8 cellular contexts compared by ENCODE assay signal in the genomic region with DNA sequence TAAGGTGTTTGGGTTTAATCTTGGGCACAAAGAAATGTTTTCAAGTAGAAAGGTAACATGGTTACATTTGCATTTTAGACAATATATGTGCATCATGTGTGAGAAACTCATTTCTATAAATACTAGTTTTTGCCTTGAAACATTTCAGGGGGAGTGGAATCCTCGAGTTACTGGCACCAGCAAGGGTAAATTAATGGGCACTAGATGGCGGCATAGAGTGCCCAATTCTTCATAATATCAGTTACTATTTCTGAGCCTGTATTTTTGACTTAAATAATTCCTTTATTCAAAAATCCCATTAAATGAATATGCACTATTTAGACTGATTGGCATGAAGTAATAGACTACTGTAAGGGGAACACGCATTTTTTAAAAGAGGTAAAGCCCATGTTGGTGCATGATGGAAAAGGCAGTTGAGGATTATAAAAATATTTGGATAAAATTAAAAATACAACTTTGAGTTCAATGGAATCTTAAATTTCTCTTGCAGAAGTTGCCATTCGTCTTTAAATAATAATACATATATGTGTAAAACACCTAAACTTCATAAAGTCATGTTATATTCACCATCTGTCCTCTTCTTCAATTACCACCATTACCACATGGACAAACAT.
A peak's percentile ranks its signal among the peaks of the same experiment; 100 is the strongest.
DNase-seq lines count a peak whose midpoint lies in the region; ATAC-seq, FAIRE-seq and TF ChIP-seq lines count a peak whose summit lies in the region.

No MANE protein-coding gene starts in this region.

- H4K20me1 ChIP-seq in KMS-11 (ENCODE audit: insufficient read depth) (no peaks in the 10 kb centered on the region), endothelial cell of umbilical vein (replicated peaks; ENCODE audit: control insufficient read depth, extremely low read depth, insufficient read depth, low read length) (no peaks in the 10 kb centered on the region)

- dilution Hi-C loops in endothelial cell of umbilical vein (cut with MboI; ENCODE audit: extremely low pct_ligation_motif_present, low sequenced_read_pairs) = no loop called here

- BruUV-seq in A673 (replicated peaks; lab: Mats Ljungman, UMichigan) (no TSS peak), endothelial cell of umbilical vein (replicated peaks; lab: Mats Ljungman, UMichigan) (no TSS peak)

- DNase-seq in A673 (ENCODE audit: low spot score) = peak; percentile 62
- DNase-seq in GM06990 (ENCODE audit: extremely low read depth, insufficient read length) = no peak
- peak; percentile 67 for DNase-seq in endothelial cell of umbilical vein (ENCODE audit: low read depth, low spot score)
- DNase-seq in nephron progenitor cell = peak; percentile 28

- no peaks in the 10 kb centered on the region for H3K9me3 ChIP-seq in A673 (ENCODE audit: low read depth, low read length, poor library complexity, severe bottlenecking)
- no peaks in the 10 kb centered on the region for H3K9me3 ChIP-seq in endothelial cell of umbilical vein (replicated peaks; ENCODE audit: control insufficient read depth, insufficient read depth, low read length)

- H3K4me2 ChIP-seq in KMS-11 (no peak overlapping the region), endothelial cell of umbilical vein (ENCODE audit: insufficient read depth, low read length) (no peak overlapping the region)

- no peaks in the 10 kb centered on the region for H3K36me3 ChIP-seq in A673 (ENCODE audit: insufficient read depth, low read length, poor library complexity, severe bottlenecking)
- no peaks in the 10 kb centered on the region for H3K36me3 ChIP-seq in GM06990 (ENCODE audit: control insufficient read depth, insufficient read depth, low read length)
- H3K36me3 ChIP-seq in KMS-11 (ENCODE audit: insufficient read depth) = no peaks in the 10 kb centered on the region
- no peaks in the 10 kb centered on the region for H3K36me3 ChIP-seq in endothelial cell of umbilical vein (ENCODE audit: control insufficient read depth in 2 of 2, extremely low read depth in 1 of 2, insufficient read depth in 2 of 2, low read length in 2 of 2)

- no peak overlapping the region for H3K4me3 Mint-ChIP-seq in nephron progenitor cell

- CTCF ChIA-PET in A673 (lab: Charles Lee) = no interaction called here
- CTCF ChIA-PET in endothelial cell of umbilical vein (lab: Charles Lee) = interaction anchor here (0.7 to 2.4 kb wide), 6 partner anchors 12 to 656 kb away, joined by 3 to 24 read pairs (median 5); no protein-coding TSS in a partner anchor

- H3K27me3 Mint-ChIP-seq in nephron progenitor cell (ENCODE audit: low read depth, poor library complexity) = no peaks in the 10 kb centered on the region

- TF ChIP-seq CTCF in A673 (conservative IDR thresholded peaks at IDR 0.05; ENCODE audit: low read depth, low read length) (peak; percentile 82), GM06990 (IDR thresholded peaks at IDR 0.05; ENCODE audit: insufficient read depth, low read length, poor library complexity, severe bottlenecking) (peak; percentile 68), KMS-11 (conservative IDR thresholded peaks at IDR 0.05; ENCODE audit: low read depth, low read length) (peak; percentile 82), endothelial cell of umbilical vein (IDR thresholded peaks at IDR 0.05; ENCODE audit: extremely low read depth in 1 of 2, insufficient read depth in 1 of 2, low read depth in 1 of 2, low read length in 2 of 2) (peak; percentile 58 to 59), nephron progenitor cell (IDR thresholded peaks at IDR 0.05) (peak; percentile 56)

- H3K27me3 ChIP-seq in A673 (replicated peaks; ENCODE audit: insufficient read depth, low read depth, low read length, poor library complexity) (no peaks in the 10 kb centered on the region), GM06990 (replicated peaks; ENCODE audit: control insufficient read depth, insufficient read depth, low read length) (no peaks in the 10 kb centered on the region), KMS-11 (ENCODE audit: insufficient read depth, low read depth) (no peaks in the 10 kb centered on the region), endothelial cell of umbilical vein (ENCODE audit: control insufficient read depth in 2 of 2, insufficient read depth in 2 of 2, low read length in 2 of 2) (no peaks in the 10 kb centered on the region)

- no peaks in the 10 kb centered on the region for H3K9me1 ChIP-seq in endothelial cell of umbilical vein (replicated peaks; ENCODE audit: control insufficient read depth, extremely low read depth, insufficient read depth, low read length)

- H2AFZ ChIP-seq in KMS-11 (ENCODE audit: low read depth) = no peak overlapping the region
- no peak overlapping the region for H2AFZ ChIP-seq in endothelial cell of umbilical vein (ENCODE audit: low read depth, low read length)

- H3K4me1 Mint-ChIP-seq in nephron progenitor cell = no peaks in the 10 kb centered on the region

- H3K9ac ChIP-seq in KMS-11 (no peak overlapping the region), endothelial cell of umbilical vein (replicated peaks; ENCODE audit: extremely low read depth, insufficient read depth, low read length) (no peak overlapping the region)

- H3K79me2 ChIP-seq in KMS-11 (ENCODE audit: insufficient read depth, low read depth) (no peaks in the 10 kb centered on the region), endothelial cell of umbilical vein (ENCODE audit: control insufficient read depth, insufficient read depth, low read length) (no peaks in the 10 kb centered on the region)

- FAIRE-seq in TTC549 (lab: Jason Lieb, UNC) (peak; percentile 74), endothelial cell of umbilical vein (lab: Jason Lieb, UNC) (no peak)

- no peak overlapping the region for H3K27ac Mint-ChIP-seq in nephron progenitor cell

- POLR2A ChIA-PET in A673 (lab: Charles Lee; ENCODE audit: low non-redundant PET) = no interaction called here
- POLR2A ChIA-PET in endothelial cell of umbilical vein (lab: Charles Lee) = no interaction called here

- ATAC-seq in GM18870 (IDR thresholded peaks at IDR 0.05; ENCODE audit: unreplicated experiment) (no peak), HG02642 (IDR thresholded peaks at IDR 0.05; ENCODE audit: poor library complexity, unreplicated experiment) (no peak)

- intact Hi-C loops in A673 (cut with micrococcal nuclease; ENCODE audit: unreplicated experiment) (loop anchor here (2.0 kb wide), 1 partner anchor 774 kb away; no protein-coding TSS in a partner anchor), endothelial cell of umbilical vein (cut with micrococcal nuclease) (loop anchor here (1.0 to 2.0 kb wide), 5 partner anchors 52 to 774 kb away; no protein-coding TSS in a partner anchor)

- TF ChIP-seq POLR2A in endothelial cell of umbilical vein (IDR thresholded peaks at IDR 0.05; ENCODE audit: low read depth, low read length) = no peak

- H3K27ac ChIP-seq in A673 (ENCODE audit: low read depth, low read length, poor library complexity, severe bottlenecking) (no peak overlapping the region), KMS-11 (no peak overlapping the region), endothelial cell of umbilical vein (ENCODE audit: insufficient read depth, low read depth, low read length) (no peak overlapping the region)

- H3K4me3 ChIP-seq in A673 (ENCODE audit: low read depth, low read length, poor library complexity, severe bottlenecking) = no peak overlapping the region
- H3K4me3 ChIP-seq in GM06990 (replicated peaks; ENCODE audit: low read depth, low read length) = no peak overlapping the region
- no peak overlapping the region for H3K4me3 ChIP-seq in KMS-11 (IDR thresholded peaks at IDR 0.05; ENCODE audit: insufficient read depth, low read depth, low read length)
- H3K4me3 ChIP-seq in endothelial cell of umbilical vein (replicated peaks in 1 of 3; ENCODE audit: insufficient read depth in 1 of 3, low read depth in 1 of 3, low read length in 3 of 3) = no peak overlapping the region

- H3K36me3 Mint-ChIP-seq in nephron progenitor cell (ENCODE audit: low read depth) = no peaks in the 10 kb centered on the region

- H3K4me1 ChIP-seq in A673 (ENCODE audit: insufficient read depth, low read length, poor library complexity, severe bottlenecking) = no peaks in the 10 kb centered on the region
- no peaks in the 10 kb centered on the region for H3K4me1 ChIP-seq in KMS-11 (ENCODE audit: low read depth, poor library complexity, severe bottlenecking)
- no peaks in the 10 kb centered on the region for H3K4me1 ChIP-seq in endothelial cell of umbilical vein (ENCODE audit: control insufficient read depth, extremely low read depth, insufficient read depth, low read length)

- no peaks in the 10 kb centered on the region for H3K9me3 Mint-ChIP-seq in nephron progenitor cell

TF ChIP-seq in endothelial cell of umbilical vein, 7 proteins besides CTCF, POLR2A, EP300 and RAD21:
- TF ChIP-seq MAX (IDR thresholded peaks at IDR 0.05; ENCODE audit: insufficient read depth, insufficient read length) (no peak), GATA2 (IDR thresholded peaks at IDR 0.05; ENCODE audit: insufficient read depth, insufficient read length, low read depth, low read length) (no peak), EZH2 (IDR thresholded peaks at IDR 0.05; ENCODE audit: borderline replicate concordance, low read depth, low read length, severe bottlenecking) (no peak), JUN (IDR thresholded peaks at IDR 0.05; ENCODE audit: borderline replicate concordance, insufficient read depth, insufficient read length, low read depth) (no peak), MYC (IDR thresholded peaks at IDR 0.05; ENCODE audit: low read depth, low read length) (no peak), FOS (IDR thresholded peaks at IDR 0.05; ENCODE audit: borderline replicate concordance, insufficient read depth, low read length) (no peak), POLR2AphosphoS5 (IDR thresholded peaks at IDR 0.05; ENCODE audit: insufficient read depth, low read depth, low read length) (no peak)
